18 cellular contexts compared by ENCODE assay signal in the genomic region with DNA sequence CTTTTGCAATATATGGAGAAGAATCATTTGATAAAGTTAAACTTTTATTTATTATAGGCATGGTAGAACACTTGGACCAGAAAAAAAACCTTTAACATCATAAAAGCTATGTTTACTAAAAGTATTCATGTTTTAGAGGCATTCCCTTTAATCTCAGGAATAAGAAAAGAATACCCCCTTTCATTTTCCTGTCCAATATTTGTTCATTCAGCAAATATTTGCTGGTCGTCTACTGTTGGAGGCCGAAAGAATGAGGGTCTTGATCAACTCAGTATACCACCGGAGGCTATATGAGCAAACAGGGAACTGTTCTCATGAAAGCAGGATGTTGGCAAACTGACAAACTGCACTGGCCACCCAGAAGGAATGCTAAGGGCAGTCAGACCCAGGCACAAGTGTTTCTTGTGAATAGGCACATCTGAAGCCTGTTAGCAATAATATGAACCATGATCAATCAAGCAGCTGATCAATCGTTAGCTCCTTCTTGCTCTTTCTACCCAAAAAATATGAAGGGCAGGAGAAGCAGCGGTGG.
"Had no signal": no experiment of that assay in that cellular context is flagged by ENCODE, and none has a peak within 500 bp of the region (broad histone marks: within the 10 kb centered on the region; RNA-seq: fewer than 3 reads in every experiment).

No MANE protein-coding gene starts in this region.

- DNase-seq: activated CD4-positive, alpha-beta memory T cell treated with anti-CD3 and anti-CD28 coated beads for 36 hours; activated gamma-delta T cell treated with Interleukin-2 at 50 U/mL for 16 hours; activated naive CD8-positive, alpha-beta T cell treated with anti-CD3 and anti-CD28 coated beads for 36 hours; activated T-cell treated with anti-CD3 and anti-CD28 coated beads, Interleukin-2, amount 50 U/mL, for 48 hours; anterior cingulate cortex; effector CD4-positive, alpha-beta T cell; islet precursor cell; left ventricle myocardium superior; posterior cingulate gyrus; right cardiac atrium had no signal

- H3K4me1 Mint-ChIP-seq: activated naive CD8-positive, alpha-beta T cell treated with anti-CD3 and anti-CD28 coated beads for 36 hours; stimulated activated memory B cell treated with anti-CD40 and anti-IgM and Interleukin-4, amounts not matched to agents 10 μg/mL and 1 μg/mL and 100 μg/mL, for 72 hours had no signal

- H3K4me3 Mint-ChIP-seq: activated CD4-positive, alpha-beta memory T cell treated with anti-CD3 and anti-CD28 coated beads for 36 hours; activated naive CD8-positive, alpha-beta T cell treated with anti-CD3 and anti-CD28 coated beads for 36 hours; stimulated activated memory B cell treated with anti-CD40 and anti-IgM and Interleukin-4, amounts not matched to agents 10 μg/mL and 1 μg/mL and 100 μg/mL, for 72 hours; T-helper 2 cell treated with Interferon-gamma antibody and Interleukin-4, amounts not matched to agents 5 μg/mL and 100 μg/mL, for 36 hours had no signal

- H3K36me3 Mint-ChIP-seq: activated CD4-positive, alpha-beta memory T cell treated with anti-CD3 and anti-CD28 coated beads for 36 hours; activated naive CD8-positive, alpha-beta T cell treated with anti-CD3 and anti-CD28 coated beads for 36 hours; stimulated activated memory B cell treated with anti-CD40 and anti-IgM and Interleukin-4, amounts not matched to agents 10 μg/mL and 1 μg/mL and 100 μg/mL, for 72 hours had no signal

- H3K4me3 ChIP-seq: coronary artery, gastroesophageal sphincter, tibial nerve, vagina had no signal

- ATAC-seq: activated CD4-positive, CD25-positive, alpha-beta regulatory T cell treated with anti-CD3 and anti-CD28 coated beads, Interleukin-2, amount 50 U/mL, for 24 hours; gastroesophageal sphincter; left ventricle myocardium superior; right cardiac atrium; stimulated activated memory B cell treated with anti-CD40 and anti-IgM and Interleukin-4, amounts not matched to agents 10 μg/mL and 1 μg/mL and 100 μg/mL, for 72 hours had no signal

- H3K27me3 Mint-ChIP-seq: activated CD4-positive, alpha-beta memory T cell treated with anti-CD3 and anti-CD28 coated beads for 36 hours; activated naive CD8-positive, alpha-beta T cell treated with anti-CD3 and anti-CD28 coated beads for 36 hours; stimulated activated memory B cell treated with anti-CD40 and anti-IgM and Interleukin-4, amounts not matched to agents 10 μg/mL and 1 μg/mL and 100 μg/mL, for 72 hours had no signal

- H3K27me3 ChIP-seq: gastroesophageal sphincter, neutrophil, tibial nerve, vagina had no signal

- H3K27ac Mint-ChIP-seq: activated CD4-positive, alpha-beta memory T cell treated with anti-CD3 and anti-CD28 coated beads for 36 hours; activated naive CD8-positive, alpha-beta T cell treated with anti-CD3 and anti-CD28 coated beads for 36 hours; stimulated activated memory B cell treated with anti-CD40 and anti-IgM and Interleukin-4, amounts not matched to agents 10 μg/mL and 1 μg/mL and 100 μg/mL, for 72 hours; T-helper 2 cell treated with Interferon-gamma antibody and Interleukin-4, amounts not matched to agents 5 μg/mL and 100 μg/mL, for 36 hours had no signal

- H3K36me3 ChIP-seq: gastroesophageal sphincter, neutrophil, tibial nerve, vagina had no signal
